In the genomic region with DNA sequence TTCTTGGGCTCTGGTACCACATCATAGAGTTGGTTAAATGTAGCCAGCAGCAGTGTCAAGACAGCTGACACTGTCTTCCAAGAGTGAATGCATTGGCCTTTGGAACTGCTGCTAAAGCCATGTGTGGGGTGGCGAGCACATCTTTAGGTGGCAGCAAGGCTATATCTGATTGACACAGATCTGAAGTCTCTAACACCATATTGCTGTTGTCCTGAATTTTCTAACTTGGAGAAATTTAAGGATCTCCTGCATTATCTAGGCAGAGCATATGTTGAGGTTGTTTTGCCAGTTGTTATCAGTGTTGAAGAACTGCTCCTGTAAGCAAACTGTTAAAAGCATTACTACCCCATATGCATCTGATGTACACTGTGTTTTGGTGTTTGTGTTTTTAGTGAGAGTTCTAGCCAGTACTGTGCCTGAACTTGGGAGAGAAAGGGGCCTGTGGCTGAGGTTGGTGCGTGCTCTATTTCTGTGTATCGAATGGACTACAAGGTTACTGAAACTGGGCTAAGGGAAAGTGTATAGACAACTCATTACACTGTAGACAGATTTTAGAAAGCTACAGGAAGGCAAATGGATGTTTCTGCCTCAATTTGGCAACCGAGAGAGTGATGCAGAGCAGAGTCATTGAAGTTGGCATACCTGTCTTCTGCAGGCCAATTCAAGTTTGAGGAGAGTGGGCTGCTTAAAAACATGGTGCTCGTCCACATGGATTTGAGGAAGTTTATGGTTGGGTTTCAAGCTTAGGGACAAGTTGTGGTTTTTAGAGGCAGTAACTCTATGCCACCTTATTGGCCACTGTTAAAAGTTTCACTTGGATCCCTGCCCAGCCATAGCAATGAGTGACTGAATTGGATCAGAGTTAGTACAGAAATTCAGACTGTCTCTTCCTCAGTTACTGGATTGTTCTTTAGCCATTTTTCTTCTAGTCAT, we compare ENCODE assay signal across 18 cellular contexts. TPM values are rescaled to one million over a fixed set of nuclear protein-coding genes. Genes with fewer than 3 reads are reported as not detected.
DNase-seq lines count a peak whose midpoint lies in the region; ATAC-seq, FAIRE-seq and TF ChIP-seq lines count a peak whose summit lies in the region.
"Had no signal": no experiment of that assay in that cellular context is flagged by ENCODE, and none has a peak within 500 bp of the region (broad histone marks: within the 10 kb centered on the region; RNA-seq: fewer than 3 reads in every experiment).

No MANE protein-coding gene starts in this region.

- CTCF ChIA-PET in CD8-positive, alpha-beta memory T cell (lab: Charles Lee): no interaction called here
- CTCF ChIA-PET in GM12878 (lab: Yijun Ruan, JAX): interaction anchor here (9.7 to 28.3 kb wide), 2 partner anchors 9 to 19 kb away, joined by 172 to 1150 read pairs; partner anchors contain the start of gene DYRK3

- no peak overlapping the region for H3K4me3 ChIP-seq in CD8-positive, alpha-beta memory T cell (ENCODE audit: low read length)
- H3K4me3 ChIP-seq in MG63 (no peak overlapping the region), GM12878 (no peak overlapping the region)
- H3K4me3 ChIP-seq: heart right ventricle, vagina had no signal

- POLR2A ChIA-PET in CD8-positive, alpha-beta memory T cell (lab: Charles Lee): no interaction called here
- POLR2A ChIA-PET in GM12878 (lab: Charles Lee): interaction anchor here (1.1 kb wide), 2 partner anchors 9 to 11 kb away, joined by 3 read pairs; no protein-coding TSS in a partner anchor

- H4K20me1 ChIP-seq in GM12878 (ENCODE audit: control insufficient read depth, insufficient read depth): no peaks in the 10 kb centered on the region

- BruUV-seq in GM12878 (replicated peaks; lab: Mats Ljungman, UMichigan): no TSS peak

- SMC1A ChIA-PET in GM12878 (lab: Charles Lee; ENCODE audit: uncharacterized antibody, unreplicated experiment): interaction anchor here (0.6 to 8.9 kb wide), 3 partner anchors 11 to 1042 kb away, joined by 3 to 139 read pairs (median 35); no protein-coding TSS in a partner anchor

- no peaks in the 10 kb centered on the region for H3K79me2 ChIP-seq in GM12878 (ENCODE audit: control insufficient read depth, insufficient read depth, low read length)
- H3K79me2 ChIP-seq: parathyroid adenoma had no signal

- H2AFZ ChIP-seq in GM12878 (ENCODE audit: control insufficient read depth, low read depth, low read length): no peak overlapping the region
- H2AFZ ChIP-seq: parathyroid adenoma had no signal

- WGBS in GM12878 (ENCODE audit: insufficient coverage, insufficient replicate concordance, low lambda C conversion rate, missing lambda C conversion rate): 96% methylated on average over 5 of the region's 5 CpGs

- no peak for TF ChIP-seq POLR2A in GM12878 (IDR thresholded peaks at IDR 0.05; ENCODE audit: low read depth, low read length)

- no peak overlapping the region for H3K4me3 Mint-ChIP-seq in CD8-positive, alpha-beta memory T cell
- H3K4me3 Mint-ChIP-seq: stimulated activated naive CD8-positive, alpha-beta T cell treated with anti-CD3 and anti-CD28 coated beads, Interleukin-15, Interleukin-2, amounts not matched to agents 100 ng/mL and 50 ng/mL, for 24 hours had no signal

- H3K9me3 ChIP-seq in CD8-positive, alpha-beta memory T cell (ENCODE audit: low read length): no peaks in the 10 kb centered on the region
- no peaks in the 10 kb centered on the region for H3K9me3 ChIP-seq in MG63
- H3K9me3 ChIP-seq in GM12878 (replicated peaks; ENCODE audit: control insufficient read depth, insufficient read depth, low read length): no peaks in the 10 kb centered on the region
- H3K9me3 ChIP-seq: heart right ventricle, vagina had no signal

- H3K27ac ChIP-seq in CD8-positive, alpha-beta memory T cell (ENCODE audit: low read depth, low read length): peak overlapping the region; percentile 32
- H3K27ac ChIP-seq in GM12878 (ENCODE audit: control insufficient read depth, insufficient read depth): no peak overlapping the region
- H3K27ac ChIP-seq: parathyroid adenoma, RWPE1, vagina had no signal

- H3K27me3 ChIP-seq in CD8-positive, alpha-beta memory T cell (ENCODE audit: insufficient read depth, low read length, poor library complexity, severe bottlenecking): no peaks in the 10 kb centered on the region
- H3K27me3 ChIP-seq in MG63 (no peaks in the 10 kb centered on the region), GM12878 (replicated peaks in 1 of 2; ENCODE audit: control insufficient read depth in 2 of 2, insufficient read depth in 2 of 2, low read length in 1 of 2) (no peaks in the 10 kb centered on the region)
- H3K27me3 ChIP-seq: heart right ventricle, vagina had no signal

- FAIRE-seq in GM12878 (lab: Jason Lieb, UNC): no peak
- FAIRE-seq: D721Med, islet of Langerhans had no signal

- H3K4me1 Mint-ChIP-seq in CD8-positive, alpha-beta memory T cell: no peaks in the 10 kb centered on the region

- H3K27ac Mint-ChIP-seq in CD8-positive, alpha-beta memory T cell: no peak overlapping the region
- H3K27ac Mint-ChIP-seq: stimulated activated naive CD8-positive, alpha-beta T cell treated with anti-CD3 and anti-CD28 coated beads, Interleukin-15, Interleukin-2, amounts not matched to agents 100 ng/mL and 50 ng/mL, for 24 hours had no signal

- intact Hi-C loops in GM12878 (cut with micrococcal nuclease; ENCODE audit: unreplicated experiment): no loop called here

- no peak for TF ChIP-seq RAD21 in GM12878 (IDR thresholded peaks at IDR 0.05; ENCODE audit: insufficient read depth, low read depth, low read length)

- no peak overlapping the region for H3K9ac ChIP-seq in GM12878 (ENCODE audit: control insufficient read depth, insufficient read depth, low read length)
- H3K9ac ChIP-seq: parathyroid adenoma had no signal

- no peak for TF ChIP-seq CTCF in GM12878 (IDR thresholded peaks at IDR 0.05 in 2 of 3, conservative IDR thresholded peaks at IDR 0.05 in 1 of 3; ENCODE audit: control insufficient read depth in 2 of 3, extremely low read depth in 1 of 3, insufficient read depth in 1 of 3, low read depth in 3 of 3, low read length in 3 of 3)

- peaks cover 3 to 4% of the 10 kb centered on the region in 2 donors for H3K27me3 Mint-ChIP-seq in CD8-positive, alpha-beta memory T cell

- RAD21 ChIA-PET in GM12878 (lab: Charles Lee; ENCODE audit: unreplicated experiment): interaction anchor here (0.8 to 4.7 kb wide), 3 partner anchors 12 to 25 kb away, joined by 3 to 30 read pairs (median 4); no protein-coding TSS in a partner anchor

- H3K4me2 ChIP-seq in GM12878 (ENCODE audit: control insufficient read depth, insufficient read depth): no peak overlapping the region

- in situ Hi-C loops in GM12878 (cut with MboI): no loop called here

- ATAC-seq in GM12878: peak; percentile 30; the same call in 2 of the 3 replicates
- ATAC-seq in HG03139 (IDR thresholded peaks at IDR 0.05; ENCODE audit: unreplicated experiment): no peak
- no peak for ATAC-seq in HG02678 (IDR thresholded peaks at IDR 0.05; ENCODE audit: unreplicated experiment)
- no peak for ATAC-seq in HG03565 (IDR thresholded peaks at IDR 0.05; ENCODE audit: unreplicated experiment)
- ATAC-seq: activated CD4-positive, CD25-positive, alpha-beta regulatory T cell treated with anti-CD3 and anti-CD28 coated beads, Interleukin-2, amount 50 U/mL, for 24 hours; heart right ventricle had no signal

- TF ChIP-seq EP300 in GM12878 (IDR thresholded peaks at IDR 0.05; ENCODE audit: borderline replicate concordance in 1 of 2, control insufficient read depth in 1 of 2, low read depth in 2 of 2, low read length in 2 of 2): no peak

- H3K36me3 Mint-ChIP-seq in CD8-positive, alpha-beta memory T cell: peaks cover 0 to 4% (median 0%) of the 10 kb centered on the region in 3 donors

- DNase-seq in CD8-positive, alpha-beta memory T cell: no peak
- DNase-seq in MG63: peak; percentile 37
- DNase-seq in GM12878 (ENCODE audit: low read depth, low spot score): no peak
- peak; percentile 38 for DNase-seq in myocyte (ENCODE audit: low read depth)
- DNase-seq in stimulated activated CD4-positive, alpha-beta T cell treated with anti-CD3 and anti-CD28 coated beads, Interleukin-4, amount 100 ng/mL, for 4 hours: no peak
- DNase-seq: heart right ventricle, NCI-H2081 treated with DMSO at 0.1 percent for 48 hours, NCI-H69 had no signal

- no peaks in the 10 kb centered on the region for H3K9me3 Mint-ChIP-seq in CD8-positive, alpha-beta memory T cell
- H3K9me3 Mint-ChIP-seq: stimulated activated naive CD8-positive, alpha-beta T cell treated with anti-CD3 and anti-CD28 coated beads, Interleukin-15, Interleukin-2, amounts not matched to agents 100 ng/mL and 50 ng/mL, for 24 hours had no signal

- H3K36me3 ChIP-seq in CD8-positive, alpha-beta memory T cell (ENCODE audit: insufficient read depth, low read length): no peaks in the 10 kb centered on the region
- H3K36me3 ChIP-seq in MG63 (peaks cover 25% of the 10 kb centered on the region), GM12878 (ENCODE audit: control insufficient read depth in 2 of 2, insufficient read depth in 2 of 2, low read length in 1 of 2) (peaks cover 3 to 18% of the 10 kb centered on the region in 2 experiments; a peak in 3 of 4 replicates)

- H3K4me1 ChIP-seq in CD8-positive, alpha-beta memory T cell (ENCODE audit: insufficient read depth, low read length): no peaks in the 10 kb centered on the region
- no peaks in the 10 kb centered on the region for H3K4me1 ChIP-seq in GM12878 (ENCODE audit: control insufficient read depth, insufficient read depth, low read length)
- H3K4me1 ChIP-seq: parathyroid adenoma, vagina had no signal

RNA-seq across cellular contexts. Expression of gene DYRK3, which starts 16.9 kb away (rescaled TPM):
- total RNA-seq in CD8-positive, alpha-beta memory T cell: 10 to 100 TPM; 11.0 to 11.7 TPM
- not detected for polyA plus RNA-seq in CD8-positive, alpha-beta memory T cell
- total RNA-seq in MG63 (2014; rRNA removed; shearing (Covaris generic); ENCODE audit: low replicate concordance): 19.3 and 20.2 TPM in 2 replicates
- 26.7 and 27.4 TPM in 2 replicates for total RNA-seq in GM12878 (2013; cell fraction: nucleolus; rRNA removed)
- 10.7 and 11.1 TPM in 2 replicates for total RNA-seq in GM12878 (2014; rRNA removed)
- 10.0 and 10.7 TPM in 2 replicates for total RNA-seq in GM12878 (2014; rRNA removed; fragmentation: Illumina TruSeq; extraction: Trizol)
- 8.9 and 11.2 TPM in 2 replicates for total RNA-seq in GM12878 (2021)
- polyA plus RNA-seq in GM12878 (2011; ENCODE audit: low read depth): 2.8 TPM
- polyA plus RNA-seq in GM12878 (2011; rRNA removed): 12.9 and 15.4 TPM in 2 replicates
- 8.8 and 9.4 TPM in 2 replicates for polyA plus RNA-seq in GM12878 (2011; cell fraction: cytosol; rRNA removed)
- 7.3 and 7.8 TPM in 2 replicates for polyA plus RNA-seq in GM12878 (2011; cell fraction: nucleus; rRNA removed)
- polyA plus RNA-seq in GM12878 (2012): 3.7 and 6.0 TPM in 2 replicates
- polyA plus RNA-seq in GM12878 (2014; fragmentation: Illumina TruSeq; extraction: Trizol): 9.8 and 14.9 TPM in 2 replicates
- 1 to 10 TPM; 1.6 to 2.8 TPM for polyA plus RNA-seq in GM12878 (2014; fragmentation: Nextera tagmentation; extraction: Ambion mirVana)
- 6.0 and 8.6 TPM in 2 replicates for polyA plus RNA-seq in GM12878 (2014; rRNA removed)
- 10 to 100 TPM in 1 of 2 experiments, 1 to 10 TPM in 1; 10.0 to 11.7 TPM for polyA plus RNA-seq in GM12878 (2016; fragmentation: Nextera tagmentation; extraction: Ambion mirVana)
- polyA minus RNA-seq in GM12878 (2011; rRNA and poly(A)+ RNA removed): 15.7 and 16.0 TPM in 2 replicates
- polyA minus RNA-seq in GM12878 (2011; cell fraction: cytosol; rRNA and poly(A)+ RNA removed): 6.0 and 7.1 TPM in 2 replicates
- polyA minus RNA-seq in GM12878 (2011; cell fraction: nucleus; rRNA and poly(A)+ RNA removed): 5.1 and 8.2 TPM in 2 replicates
- 11.5 and 14.9 TPM in 2 replicates for total RNA-seq in myocyte
- 7.0 TPM for polyA plus RNA-seq in myocyte (2012)

RNA-seq across cellular contexts. Expression of gene MAPKAPK2, which starts 32.5 kb away (rescaled TPM):
- 10 to 100 TPM; 78.4 to 79.1 TPM for total RNA-seq in CD8-positive, alpha-beta memory T cell
- 5.0 TPM for polyA plus RNA-seq in CD8-positive, alpha-beta memory T cell
- 28.1 and 32.3 TPM in 2 replicates for total RNA-seq in MG63 (2014; rRNA removed; shearing (Covaris generic); ENCODE audit: low replicate concordance)
- 38.9 and 42.0 TPM in 2 replicates for total RNA-seq in GM12878 (2013; cell fraction: nucleolus; rRNA removed)
- total RNA-seq in GM12878 (2014; rRNA removed) (59.9 and 62.6 TPM in 2 replicates), GM12878 (2014; rRNA removed; fragmentation: Illumina TruSeq; extraction: Trizol) (36.1 and 38.8 TPM in 2 replicates), GM12878 (2021) (92.2 and 93.0 TPM in 2 replicates), myocyte (67.2 and 74.5 TPM in 2 replicates)
- polyA plus RNA-seq in GM12878 (2011; ENCODE audit: low read depth): 44.2 TPM
- polyA plus RNA-seq in GM12878 (2011; rRNA removed) (51.0 and 71.7 TPM in 2 replicates), GM12878 (2014; fragmentation: Illumina TruSeq; extraction: Trizol) (66.8 and 70.6 TPM in 2 replicates), GM12878 (2014; fragmentation: Nextera tagmentation; extraction: Ambion mirVana) (1 to 10 TPM in 1 of 2 experiments, under 1 TPM in 1; 0.72 to 4.9 TPM), GM12878 (2014; rRNA removed) (65.5 and 65.7 TPM in 2 replicates), GM12878 (2016; fragmentation: Nextera tagmentation; extraction: Ambion mirVana) (1 to 10 TPM; 4.2 to 6.2 TPM)
- 83.8 and 84.4 TPM in 2 replicates for polyA plus RNA-seq in GM12878 (2011; cell fraction: cytosol; rRNA removed)
- 110 and 118 TPM in 2 replicates for polyA plus RNA-seq in GM12878 (2011; cell fraction: nucleus; rRNA removed)
- 44.4 and 63.5 TPM in 2 replicates for polyA plus RNA-seq in GM12878 (2012)
- polyA minus RNA-seq in GM12878 (2011; rRNA and poly(A)+ RNA removed): 67.7 and 81.3 TPM in 2 replicates
- polyA minus RNA-seq in GM12878 (2011; cell fraction: cytosol; rRNA and poly(A)+ RNA removed): 25.1 and 29.4 TPM in 2 replicates
- 23.2 and 39.0 TPM in 2 replicates for polyA minus RNA-seq in GM12878 (2011; cell fraction: nucleus; rRNA and poly(A)+ RNA removed)
- polyA plus RNA-seq in myocyte (2012): 73.9 TPM

RNA-seq across cellular contexts. Expression of gene EIF2D, which starts 40.0 kb away (rescaled TPM):
- 10 to 100 TPM; 82.7 to 88.7 TPM for total RNA-seq in CD8-positive, alpha-beta memory T cell
- 35.3 TPM for polyA plus RNA-seq in CD8-positive, alpha-beta memory T cell
- 72.1 and 75.8 TPM in 2 replicates for total RNA-seq in MG63 (2014; rRNA removed; shearing (Covaris generic); ENCODE audit: low replicate concordance)
- total RNA-seq in GM12878 (2013; cell fraction: nucleolus; rRNA removed): 115 and 132 TPM in 2 replicates
- total RNA-seq in GM12878 (2014; rRNA removed): 88.8 and 91.6 TPM in 2 replicates
- 80.4 and 83.4 TPM in 2 replicates for total RNA-seq in GM12878 (2014; rRNA removed; fragmentation: Illumina TruSeq; extraction: Trizol)
- total RNA-seq in GM12878 (2021): 74.0 and 76.6 TPM in 2 replicates
- polyA plus RNA-seq in GM12878 (2011; ENCODE audit: low read depth): 49.2 TPM
- 133 and 153 TPM in 2 replicates for polyA plus RNA-seq in GM12878 (2011; rRNA removed)
- 121 and 127 TPM in 2 replicates for polyA plus RNA-seq in GM12878 (2011; cell fraction: cytosol; rRNA removed)
- 149 and 172 TPM in 2 replicates for polyA plus RNA-seq in GM12878 (2011; cell fraction: nucleus; rRNA removed)
- 66.5 and 74.5 TPM in 2 replicates for polyA plus RNA-seq in GM12878 (2012)
- 108 and 109 TPM in 2 replicates for polyA plus RNA-seq in GM12878 (2014; fragmentation: Illumina TruSeq; extraction: Trizol)
- polyA plus RNA-seq in GM12878 (2014; fragmentation: Nextera tagmentation; extraction: Ambion mirVana): 10 to 100 TPM; 65.4 to 77.5 TPM
- 98.5 and 104 TPM in 2 replicates for polyA plus RNA-seq in GM12878 (2014; rRNA removed)
- polyA plus RNA-seq in GM12878 (2016; fragmentation: Nextera tagmentation; extraction: Ambion mirVana): 10 to 100 TPM; 65.2 to 74.8 TPM
- polyA minus RNA-seq in GM12878 (2011; rRNA and poly(A)+ RNA removed): 93.0 and 112 TPM in 2 replicates
- polyA minus RNA-seq in GM12878 (2011; cell fraction: cytosol; rRNA and poly(A)+ RNA removed): 26.6 and 32.7 TPM in 2 replicates
- 34.8 and 42.0 TPM in 2 replicates for polyA minus RNA-seq in GM12878 (2011; cell fraction: nucleus; rRNA and poly(A)+ RNA removed)
- total RNA-seq in myocyte: 36.7 and 42.7 TPM in 2 replicates
- 43.5 TPM for polyA plus RNA-seq in myocyte (2012)

Comparison
In these comparisons a context has a peak if more than half of its experiments do, and no peak if none do; other contexts are left out.
1. DNase-seq: peak in MG63 (single experiment) and myocyte (single experiment); none in CD8-positive, alpha-beta memory T cell (0 of 5), GM12878 (single experiment) and stimulated activated CD4-positive, alpha-beta T cell treated with anti-CD3 and anti-CD28 coated beads, Interleukin-4, amount 100 ng/mL, for 4 hours (0 of 2).